In genomic region chr12:646303-647038, GRCh38 we compare ENCODE assay signal across 12 cellular contexts. TPM values are rescaled to one million over a fixed set of nuclear protein-coding genes. Genes with fewer than 3 reads are reported as not detected.
A peak's percentile ranks its signal among the peaks of the same experiment; 100 is the strongest.
DNase-seq lines count a peak whose midpoint lies in the region; ATAC-seq and TF ChIP-seq lines count a peak whose summit lies in the region.
"Had no signal": no experiment of that assay in that cellular context is flagged by ENCODE, and none has a peak within 500 bp of the region (broad histone marks: within the 10 kb centered on the region; RNA-seq: fewer than 3 reads in every experiment).

No MANE protein-coding gene starts in this region.

- no peak for ATAC-seq in body of pancreas
- no peak for ATAC-seq in HG03378 (IDR thresholded peaks at IDR 0.05; ENCODE audit: unreplicated experiment)

- H3K9me3 ChIP-seq in body of pancreas (no peaks in the 10 kb centered on the region), right atrium auricular region (no peaks in the 10 kb centered on the region)

- peaks cover 24% of the 10 kb centered on the region for H3K4me1 ChIP-seq in body of pancreas
- H3K4me1 ChIP-seq in right atrium auricular region = peaks cover 0 to 64% of the 10 kb centered on the region in 2 donors

- TF ChIP-seq CTCF in body of pancreas (IDR thresholded peaks at IDR 0.05) = no peak
- TF ChIP-seq CTCF in right atrium auricular region (IDR thresholded peaks at IDR 0.05) = no peak
- no peak for TF ChIP-seq CTCF in GM13976 (IDR thresholded peaks at IDR 0.05; ENCODE audit: borderline replicate concordance, control extremely low read depth, extremely low read depth, insufficient read depth, missing control alignments)

- no peak overlapping the region for H3K27ac Mint-ChIP-seq in activated CD4-positive, alpha-beta T cell treated with anti-CD3 and anti-CD28 coated beads, Interleukin-2, amount 10 ng/mL, durations not matched to agents 24 days and 14 days

- WGBS in body of pancreas, 2 donors = 74 to 76% methylated on average over 11 to 12 of the region's 12 CpGs

- no peaks in the 10 kb centered on the region for H3K9me3 Mint-ChIP-seq in activated CD4-positive, alpha-beta T cell treated with anti-CD3 and anti-CD28 coated beads, Interleukin-2, amount 10 ng/mL, durations not matched to agents 24 days and 14 days

- H3K27me3 Mint-ChIP-seq in activated CD4-positive, alpha-beta T cell treated with anti-CD3 and anti-CD28 coated beads, Interleukin-2, amount 10 ng/mL, durations not matched to agents 24 days and 14 days = no peaks in the 10 kb centered on the region

- in situ Hi-C loops in GM13976 (cut with MboI; ENCODE audit: low sequenced_read_pairs, unreplicated experiment) = no loop called here

- H3K36me3 ChIP-seq in body of pancreas (replicated peaks in 1 of 2; ENCODE audit: insufficient read depth in 1 of 2, low read depth in 2 of 2) (no peaks in the 10 kb centered on the region), right atrium auricular region (no peaks in the 10 kb centered on the region)

- peaks cover 41% of the 10 kb centered on the region for H3K4me1 Mint-ChIP-seq in activated CD4-positive, alpha-beta T cell treated with anti-CD3 and anti-CD28 coated beads, Interleukin-2, amount 10 ng/mL, durations not matched to agents 24 days and 14 days

- H3K36me3 Mint-ChIP-seq in activated CD4-positive, alpha-beta T cell treated with anti-CD3 and anti-CD28 coated beads, Interleukin-2, amount 10 ng/mL, durations not matched to agents 24 days and 14 days (ENCODE audit: low read depth) = peaks cover 7% of the 10 kb centered on the region

- peak overlapping the region in 2 of 4 donors; percentile 58 to 61 for H3K27ac ChIP-seq in body of pancreas
- peak overlapping the region; percentile 97 to 99 for H3K27ac ChIP-seq in right atrium auricular region
- H3K27ac ChIP-seq: epithelial cell of prostate had no signal

- no peak overlapping the region for H3K4me3 Mint-ChIP-seq in activated CD4-positive, alpha-beta T cell treated with anti-CD3 and anti-CD28 coated beads, Interleukin-2, amount 10 ng/mL, durations not matched to agents 24 days and 14 days

- H3K27me3 ChIP-seq in body of pancreas (no peaks in the 10 kb centered on the region), right atrium auricular region (no peaks in the 10 kb centered on the region)

- intact Hi-C loops in body of pancreas (cut with DNase I) = no loop called here
- intact Hi-C loops in posterior vena cava (cut with DNase I) = loop anchor here in 1 of 2 donors (1.0 to 10.0 kb wide), 2 partner anchors 18 to 72 kb away; no protein-coding TSS in a partner anchor
- intact Hi-C loops in activated CD4-positive, alpha-beta T cell treated with anti-CD3 and anti-CD28 coated beads, Interleukin-2, amount 10 ng/mL, durations not matched to agents 24 days and 14 days (cut with micrococcal nuclease) = no loop called here

- DNase-seq in AG08395 (ENCODE audit: low spot score) (peak; percentile 33), body of pancreas (peak in 3 of 4 donors; percentile 25 to 34 (median 26)), right atrium auricular region (ENCODE audit: low spot score) (peak; percentile 88), posterior vena cava (ENCODE audit: low spot score) (peak; percentile 87), NCI-H345 treated with DMSO at 0.1 percent for 48 hours (lab: John Stamatoyannopoulos, UW; ENCODE audit: unreplicated experiment) (no peak), GM13976 (ENCODE audit: low spot score) (no peak)
- DNase-seq in activated CD4-positive, alpha-beta T cell treated with anti-CD3 and anti-CD28 coated beads, Interleukin-2, amount 10 ng/mL, durations not matched to agents 24 days and 14 days = no peak
- DNase-seq: activated naive CD4-positive, alpha-beta T cell treated with anti-CD3 and anti-CD28 coated beads, Interleukin-2, amount 50 U/mL, for 16 hours; AML-193; NCI-H1930 had no signal

- H3K4me3 ChIP-seq in body of pancreas (no peak overlapping the region), right atrium auricular region (peak overlapping the region in 1 of 2 donors; percentile 7)

- no peak for TF ChIP-seq POLR2A in body of pancreas (IDR thresholded peaks at IDR 0.05)

RNA-seq across cellular contexts. Expression of gene NINJ2, which starts 16.8 kb away (rescaled TPM):
- total RNA-seq in body of pancreas (1 to 10 TPM in 1 of 2 donors, under 1 TPM in 1; 0.78 to 5.6 TPM), right atrium auricular region (1 to 10 TPM; 5.4 to 8.8 TPM), posterior vena cava (1 to 10 TPM; 4.6 to 5.6 TPM)
- total RNA-seq in activated CD4-positive, alpha-beta T cell treated with anti-CD3 and anti-CD28 coated beads, Interleukin-2, amount 10 ng/mL, durations not matched to agents 24 days and 14 days = 4.8 and 5.5 TPM in 2 replicates

Comparison
In these comparisons a context has a peak if more than half of its experiments do, and no peak if none do; other contexts are left out.
1. DNase-seq: peak in AG08395 (single experiment), body of pancreas (3 of 4), right atrium auricular region (single experiment) and posterior vena cava (single experiment); none in NCI-H345 treated with DMSO at 0.1 percent for 48 hours (single experiment), activated CD4-positive, alpha-beta T cell treated with anti-CD3 and anti-CD28 coated beads, Interleukin-2, amount 10 ng/mL, durations not matched to agents 24 days and 14 days (single experiment) and GM13976 (single experiment).